ENCODE assay signal across 1 cellular context in the genomic region with DNA sequence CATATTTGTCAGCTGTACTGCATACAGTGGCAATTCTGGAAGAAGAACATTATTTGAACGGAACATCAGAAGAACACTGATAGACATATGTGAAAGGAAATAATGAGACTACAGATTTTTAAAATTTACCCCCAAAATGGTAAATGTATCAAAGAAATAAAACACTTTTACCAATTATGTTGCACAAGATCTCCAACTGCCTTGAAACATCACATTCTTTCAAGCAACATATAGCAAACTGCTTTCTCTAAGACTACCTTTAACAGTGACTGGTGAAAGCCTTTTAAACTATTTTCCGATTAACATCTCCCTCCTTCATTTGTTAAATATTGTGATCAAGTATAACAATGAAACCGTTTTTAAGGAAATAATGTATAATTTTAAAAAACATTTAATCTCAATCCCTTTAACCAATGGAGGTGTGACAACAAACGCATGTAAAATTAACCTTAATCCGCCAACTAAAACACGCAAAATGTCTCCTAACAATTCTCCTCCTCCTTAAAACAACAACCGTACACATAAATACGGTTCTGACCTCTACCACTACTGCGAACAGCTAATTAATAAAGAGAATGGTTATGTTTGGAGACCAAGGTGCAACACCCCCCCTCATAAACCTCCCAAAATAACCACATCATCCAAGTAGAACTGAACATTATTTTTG.
TF ChIP-seq lines count a peak whose summit lies in the region.

No MANE protein-coding gene starts in this region.

TF ChIP-seq in GM23338, 12 proteins besides CTCF, POLR2A, EP300 and RAD21 (continued from another document):
- TF ChIP-seq NANOG (IDR thresholded peaks at IDR 0.05; ENCODE audit: borderline replicate concordance) (no peak), ZNF114 (CRISPR knock-in tag; IDR thresholded peaks at IDR 0.05) (no peak)
TF ChIP-seq in GM23338: peak in this region for 0.
